ENCODE assay signal across 8 cellular contexts in genomic region chr20:48697845-48698491, GRCh38.
A peak's percentile ranks its signal among the peaks of the same experiment; 100 is the strongest.
DNase-seq lines count a peak whose midpoint lies in the region; ATAC-seq and TF ChIP-seq lines count a peak whose summit lies in the region.

No MANE protein-coding gene starts in this region.

- H3K27me3 Mint-ChIP-seq in T-helper 17 cell: no peaks in the 10 kb centered on the region

- H3K4me1 ChIP-seq in foreskin keratinocyte: no peaks in the 10 kb centered on the region
- peaks cover 2% of the 10 kb centered on the region for H3K4me1 ChIP-seq in psoas muscle

- peaks cover 42% of the 10 kb centered on the region for H3K4me1 Mint-ChIP-seq in T-helper 17 cell

- H3K9me3 ChIP-seq in T-helper 17 cell (ENCODE audit: control insufficient read depth, low read length, poor library complexity, severe bottlenecking): no peaks in the 10 kb centered on the region
- H3K9me3 ChIP-seq in psoas muscle: no peaks in the 10 kb centered on the region

- WGBS in psoas muscle, 3 donors: 34 to 52% (median 39%) methylated on average over 8 of the region's 8 CpGs

- no peak for ATAC-seq in T-helper 17 cell
- ATAC-seq in foreskin keratinocyte: no peak
- peak; percentile 90 to 98 (median 94) for ATAC-seq in psoas muscle
- ATAC-seq in GM21529 (IDR thresholded peaks at IDR 0.05; ENCODE audit: unreplicated experiment): no peak
- no peak for ATAC-seq in HG02870 (IDR thresholded peaks at IDR 0.05; ENCODE audit: unreplicated experiment)

- no peak for TF ChIP-seq CTCF in foreskin keratinocyte (conservative IDR thresholded peaks at IDR 0.05)
- no peak for TF ChIP-seq CTCF in psoas muscle (IDR thresholded peaks at IDR 0.05)

- H3K36me3 Mint-ChIP-seq in T-helper 17 cell (ENCODE audit: low read depth): peaks cover 16% of the 10 kb centered on the region

- peak overlapping the region; percentile 79 for H3K27ac Mint-ChIP-seq in T-helper 17 cell

- H3K4me3 ChIP-seq in psoas muscle: no peak overlapping the region

- DNase-seq in NCI-H748 (lab: John Stamatoyannopoulos, UW; ENCODE audit: unreplicated experiment) (peak; percentile 29), NCI-H748 treated with DMSO at 0.1 percent for 48 hours (lab: John Stamatoyannopoulos, UW) (no peak), T-helper 17 cell (no peak), foreskin keratinocyte (peak; percentile 40 to 70), psoas muscle (peak; percentile 72 to 88), NCI-H2081 treated with DMSO at 0.1 percent for 48 hours (lab: John Stamatoyannopoulos, UW) (no peak)

- H3K27ac ChIP-seq in foreskin keratinocyte (no peak overlapping the region), psoas muscle (no peak overlapping the region)

- no peak overlapping the region for H3K4me3 Mint-ChIP-seq in T-helper 17 cell

- intact Hi-C loops in psoas muscle (cut with DNase I): no loop called here

- H3K27me3 ChIP-seq in foreskin keratinocyte (no peaks in the 10 kb centered on the region), psoas muscle (ENCODE audit: insufficient read depth in 3 of 3, low read length in 2 of 3) (no peaks in the 10 kb centered on the region)

- H3K36me3 ChIP-seq in psoas muscle (ENCODE audit: insufficient read depth in 1 of 2, low read depth in 1 of 2): no peaks in the 10 kb centered on the region

Comparison
In these comparisons a context has a peak if more than half of its experiments do, and no peak if none do; other contexts are left out.
1. DNase-seq: peak in NCI-H748 (single experiment), foreskin keratinocyte (2 of 2) and psoas muscle (2 of 2); none in NCI-H748 treated with DMSO at 0.1 percent for 48 hours (single experiment), T-helper 17 cell (0 of 3) and NCI-H2081 treated with DMSO at 0.1 percent for 48 hours (single experiment).
2. ATAC-seq: peak in psoas muscle (4 of 4); none in T-helper 17 cell (single experiment), foreskin keratinocyte (single experiment), GM21529 (single experiment) and HG02870 (single experiment).